Comparison of ENCODE assay signal across 19 cellular contexts in the genomic region with DNA sequence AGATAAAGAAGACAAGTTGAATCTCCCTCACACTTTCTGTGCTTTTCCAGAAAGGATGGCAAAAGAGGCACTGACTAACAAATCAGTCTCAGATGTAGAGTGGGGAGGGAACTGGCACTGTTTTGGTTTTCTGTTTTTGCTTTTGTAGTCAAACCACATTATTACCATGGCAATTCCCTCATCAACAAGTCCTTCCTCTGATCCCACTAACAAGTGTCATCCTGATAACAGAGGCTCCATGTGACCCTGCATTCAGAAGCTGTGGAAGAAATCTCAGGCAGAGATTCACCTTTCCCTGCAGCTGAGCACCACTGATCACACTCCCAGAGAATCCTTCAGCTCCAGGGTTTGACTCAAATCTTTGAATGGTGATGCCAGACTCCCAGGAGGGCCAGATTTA.
"Had no signal": no experiment of that assay in that cellular context is flagged by ENCODE, and none has a peak within 500 bp of the region (broad histone marks: within the 10 kb centered on the region; RNA-seq: fewer than 3 reads in every experiment).

No MANE protein-coding gene starts in this region.

- H3K4me3 ChIP-seq: SJSA1, SK-N-MC had no signal

- H3K36me3 ChIP-seq: SJSA1 had no signal

- H3K4me1 ChIP-seq: SJSA1 had no signal

- DNase-seq: KBM-7, MV-4-11, NCI-H1048, NCI-H1105, NCI-H1417, NCI-H146, NCI-H1694 treated with DMSO at 0.1 percent for 48 hours, NCI-H1930, NCI-H2081, NCI-H2107, NCI-H2227 treated with DMSO at 0.1 percent for 48 hours, NCI-H524 treated with DMSO at 0.1 percent for 48 hours, NCI-H69, NCI-H82, Right ventricle myocardium superior, RPMI8226, SIG-M5 had no signal

- H3K27ac ChIP-seq: SJSA1, SK-N-MC had no signal

- H3K9me3 ChIP-seq: SJSA1 had no signal

- H3K27me3 ChIP-seq: SJSA1 had no signal
